Comparison of ENCODE assay signal across 21 cellular contexts in the genomic region with DNA sequence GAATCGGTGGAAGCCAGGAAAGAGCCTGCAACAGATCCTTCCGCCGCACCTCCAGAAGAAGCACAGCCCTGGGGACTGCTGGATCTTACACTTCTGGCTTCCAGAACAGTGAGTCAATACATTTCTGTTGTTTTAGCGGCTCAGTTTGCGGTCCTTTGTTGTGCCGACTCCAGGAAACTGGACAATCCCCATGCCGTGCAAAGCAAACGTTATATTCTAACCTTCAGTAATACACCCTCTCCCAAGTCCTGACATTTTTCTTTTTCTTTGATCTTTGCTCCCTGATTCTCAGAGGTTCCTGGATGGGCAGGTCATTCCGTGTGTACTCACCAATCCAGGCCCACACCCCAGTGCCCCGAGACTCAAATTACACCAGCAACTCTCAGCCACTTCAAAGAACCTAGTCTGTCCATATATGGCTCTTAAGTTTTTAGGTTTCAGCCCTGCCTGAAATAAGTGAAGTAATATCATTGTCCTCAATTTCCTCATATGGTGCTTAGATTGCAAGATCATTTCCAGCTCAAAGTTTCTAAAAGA.
A peak's percentile ranks its signal among the peaks of the same experiment; 100 is the strongest.
DNase-seq lines count a peak whose midpoint lies in the region; TF ChIP-seq lines count a peak whose summit lies in the region.
"Had no signal": no experiment of that assay in that cellular context is flagged by ENCODE, and none has a peak within 500 bp of the region (broad histone marks: within the 10 kb centered on the region; RNA-seq: fewer than 3 reads in every experiment).

No MANE protein-coding gene starts in this region.

- TF ChIP-seq CTCF in Calu3 (IDR thresholded peaks at IDR 0.05; ENCODE audit: unreplicated experiment) (no peak), endodermal cell (conservative IDR thresholded peaks at IDR 0.05) (no peak), uterus (IDR thresholded peaks at IDR 0.05) (no peak)

- H3K4me2 ChIP-seq in mesendoderm (ENCODE audit: low read length): no peak overlapping the region

- no peaks in the 10 kb centered on the region for H3K9me3 ChIP-seq in endodermal cell (ENCODE audit: control insufficient read depth, low read length)
- no peaks in the 10 kb centered on the region for H3K9me3 ChIP-seq in uterus
- H3K9me3 ChIP-seq: left ventricle myocardium inferior, prostate gland, vagina had no signal

- intact Hi-C loops in Calu3 (cut with micrococcal nuclease; ENCODE audit: unreplicated experiment): no loop called here
- intact Hi-C loops in cardiac septum (cut with DNase I): no loop called here
- intact Hi-C loops in uterus (cut with DNase I; ENCODE audit: low total_unique reads): no loop called here

- no peaks in the 10 kb centered on the region for H3K27me3 ChIP-seq in endodermal cell (ENCODE audit: control insufficient read depth, insufficient read depth, low read length, poor library complexity, severe bottlenecking)
- no peaks in the 10 kb centered on the region for H3K27me3 ChIP-seq in mesendoderm (ENCODE audit: insufficient read depth, low read length, poor library complexity)
- no peaks in the 10 kb centered on the region for H3K27me3 ChIP-seq in uterus
- H3K27me3 ChIP-seq: vagina had no signal

- H3K18ac ChIP-seq in mesendoderm (ENCODE audit: low read length): peak overlapping the region; percentile 56

- H2BK5ac ChIP-seq in mesendoderm (ENCODE audit: low read length): no peak overlapping the region

- no TSS peak for BruUV-seq in Calu3 (replicated peaks; lab: Mats Ljungman, UMichigan)

- no peaks in the 10 kb centered on the region for H3K79me1 ChIP-seq in mesendoderm (ENCODE audit: low read length)

- no peak overlapping the region for H2BK15ac ChIP-seq in mesendoderm (replicated peaks; ENCODE audit: low read depth)

- peak overlapping the region; percentile 46 for H2BK120ac ChIP-seq in mesendoderm (ENCODE audit: low read depth, low read length)

- H3K4me1 ChIP-seq in endodermal cell (ENCODE audit: control insufficient read depth, insufficient read depth, low read length) (peaks cover 12% of the 10 kb centered on the region), mesendoderm (ENCODE audit: control insufficient read depth, low read depth, low read length) (peaks cover 2% of the 10 kb centered on the region), uterus (no peaks in the 10 kb centered on the region)
- H3K4me1 ChIP-seq: left ventricle myocardium inferior, prostate gland, vagina had no signal

- H3K4me1 Mint-ChIP-seq in Calu3 (ENCODE audit: low read depth, unreplicated experiment) (no peaks in the 10 kb centered on the region), endodermal cell (peaks cover 19% of the 10 kb centered on the region)
- H3K4me1 Mint-ChIP-seq in activated CD4-positive, alpha-beta T cell treated with anti-CD3 and anti-CD28 coated beads, Interleukin-2, amount 10 ng/mL, durations not matched to agents 7 days and 5 days: no peaks in the 10 kb centered on the region
- H3K4me1 Mint-ChIP-seq: CD4-positive, CD25-positive, alpha-beta regulatory T cell; naive thymus-derived CD4-positive, alpha-beta T cell had no signal

- no peak overlapping the region for H4K8ac ChIP-seq in mesendoderm (ENCODE audit: low read depth, low read length)

- H3K9me3 Mint-ChIP-seq in Calu3 (ENCODE audit: low read depth, unreplicated experiment) (no peaks in the 10 kb centered on the region), endodermal cell (no peaks in the 10 kb centered on the region)
- no peaks in the 10 kb centered on the region for H3K9me3 Mint-ChIP-seq in activated CD4-positive, alpha-beta T cell treated with anti-CD3 and anti-CD28 coated beads, Interleukin-2, amount 10 ng/mL, durations not matched to agents 7 days and 5 days

- H3K27ac Mint-ChIP-seq in Calu3 (ENCODE audit: unreplicated experiment) (no peak overlapping the region), endodermal cell (no peak overlapping the region)
- no peak overlapping the region for H3K27ac Mint-ChIP-seq in activated CD4-positive, alpha-beta T cell treated with anti-CD3 and anti-CD28 coated beads, Interleukin-2, amount 10 ng/mL, durations not matched to agents 7 days and 5 days
- H3K27ac Mint-ChIP-seq: CD4-positive, CD25-positive, alpha-beta regulatory T cell; naive thymus-derived CD4-positive, alpha-beta T cell; T-helper 17 cell had no signal

- CTCF ChIA-PET in Calu3 (lab: Charles Lee): no interaction called here
- CTCF ChIA-PET in activated CD4-positive, alpha-beta T cell treated with anti-CD3 and anti-CD28 coated beads, Interleukin-2, amount 10 ng/mL, durations not matched to agents 7 days and 5 days (lab: Charles Lee): no interaction called here

- H3K4me3 Mint-ChIP-seq in Calu3 (ENCODE audit: low read depth, unreplicated experiment): no peak overlapping the region
- H3K4me3 Mint-ChIP-seq in endodermal cell: no peak overlapping the region
- no peak overlapping the region for H3K4me3 Mint-ChIP-seq in activated CD4-positive, alpha-beta T cell treated with anti-CD3 and anti-CD28 coated beads, Interleukin-2, amount 10 ng/mL, durations not matched to agents 7 days and 5 days
- H3K4me3 Mint-ChIP-seq: CD4-positive, CD25-positive, alpha-beta regulatory T cell; naive thymus-derived CD4-positive, alpha-beta T cell; T-helper 17 cell had no signal

- H3K36me3 ChIP-seq in endodermal cell (ENCODE audit: control insufficient read depth, insufficient read depth, low read length) (no peaks in the 10 kb centered on the region), mesendoderm (ENCODE audit: control insufficient read depth, insufficient read depth, low read length) (no peaks in the 10 kb centered on the region), uterus (no peaks in the 10 kb centered on the region)
- H3K36me3 ChIP-seq: left ventricle myocardium inferior, prostate gland, vagina had no signal

- WGBS in endodermal cell (ENCODE audit: insufficient coverage in 1 of 2, insufficient read length in 1 of 2), 2 experiments: 83 to 85% methylated on average over 9 to 10 of the region's 10 CpGs
- no CpG with 5 or more reads among the region's 10 CpGs for WGBS in mesendoderm (ENCODE audit: extremely low coverage, insufficient coverage, low lambda C conversion rate)

- DNase-seq in Calu3 (peak; percentile 21), LHCN-M2 (ENCODE audit: low read depth) (peak; percentile 81), endodermal cell (peak; percentile 50), mesendoderm (peak; percentile 50), OCI-M1 (lab: John Stamatoyannopoulos, UW) (no peak), cardiac septum (ENCODE audit: low spot score) (no peak), uterus (no peak)
- DNase-seq in activated CD4-positive, alpha-beta T cell treated with anti-CD3 and anti-CD28 coated beads, Interleukin-2, amount 10 ng/mL, durations not matched to agents 7 days and 5 days: no peak
- DNase-seq: ACHN; CD4-positive, CD25-positive, alpha-beta regulatory T cell; dermis blood vessel endothelial cell; head of caudate nucleus; left ventricle myocardium inferior; naive thymus-derived CD4-positive, alpha-beta T cell; NCI-H1436; NCI-H2227 treated with DMSO at 0.1 percent for 48 hours; NK-92 treated with Interleukin-12 subunit alpha and Interleukin-12 subunit beta, amount 100 ng/mL, for 24 hours; stimulated activated naive CD4-positive, alpha-beta T cell treated with Interleukin-2 at 50 U/mL for 16 hours; T-helper 17 cell had no signal

- H3K4me3 ChIP-seq in endodermal cell (ENCODE audit: low read length): no peak overlapping the region
- no peak overlapping the region for H3K4me3 ChIP-seq in mesendoderm (ENCODE audit: low read length)
- H3K4me3 ChIP-seq in uterus: no peak overlapping the region
- H3K4me3 ChIP-seq: left ventricle myocardium inferior, prostate gland, vagina had no signal

- H3K56ac ChIP-seq in mesendoderm (ENCODE audit: low read length): peak overlapping the region; percentile 0

- H4K5ac ChIP-seq in mesendoderm (ENCODE audit: low read length): no peak overlapping the region

- no peaks in the 10 kb centered on the region for H3K36me3 Mint-ChIP-seq in Calu3 (ENCODE audit: insufficient read depth, unreplicated experiment)
- no peaks in the 10 kb centered on the region for H3K36me3 Mint-ChIP-seq in endodermal cell (ENCODE audit: low read depth)
- no peaks in the 10 kb centered on the region for H3K36me3 Mint-ChIP-seq in activated CD4-positive, alpha-beta T cell treated with anti-CD3 and anti-CD28 coated beads, Interleukin-2, amount 10 ng/mL, durations not matched to agents 7 days and 5 days (ENCODE audit: low read depth)
- H3K36me3 Mint-ChIP-seq: CD4-positive, CD25-positive, alpha-beta regulatory T cell; naive thymus-derived CD4-positive, alpha-beta T cell had no signal

- no peaks in the 10 kb centered on the region for H3K27me3 Mint-ChIP-seq in Calu3 (ENCODE audit: unreplicated experiment)
- H3K27me3 Mint-ChIP-seq in endodermal cell (ENCODE audit: insufficient read depth): no peaks in the 10 kb centered on the region
- H3K27me3 Mint-ChIP-seq in activated CD4-positive, alpha-beta T cell treated with anti-CD3 and anti-CD28 coated beads, Interleukin-2, amount 10 ng/mL, durations not matched to agents 7 days and 5 days: peaks cover 3% of the 10 kb centered on the region

- no peaks in the 10 kb centered on the region for H3K79me2 ChIP-seq in mesendoderm (ENCODE audit: control insufficient read depth, insufficient read depth, low read length)

- H3K9ac ChIP-seq in endodermal cell (ENCODE audit: extremely low read depth, low read length, poor library complexity, severe bottlenecking) (no peak overlapping the region), mesendoderm (ENCODE audit: low read length) (no peak overlapping the region)

- no peak for TF ChIP-seq POLR2A in uterus (IDR thresholded peaks at IDR 0.05)

- H3K27ac ChIP-seq in endodermal cell (ENCODE audit: low read depth, low read length) (no peak overlapping the region), mesendoderm (ENCODE audit: low read depth, low read length) (no peak overlapping the region), uterus (no peak overlapping the region)
- H3K27ac ChIP-seq: left ventricle myocardium inferior, prostate gland, vagina had no signal

- H3K4ac ChIP-seq in mesendoderm (ENCODE audit: low read depth, low read length): no peak overlapping the region

- H2AK5ac ChIP-seq in mesendoderm (ENCODE audit: low read length): no peak overlapping the region

- POLR2A ChIA-PET in activated CD4-positive, alpha-beta T cell treated with anti-CD3 and anti-CD28 coated beads, Interleukin-2, amount 10 ng/mL, durations not matched to agents 7 days and 5 days (lab: Charles Lee): no interaction called here

- no peak overlapping the region for H3K23ac ChIP-seq in mesendoderm (ENCODE audit: low read length)

Comparison
In these comparisons a context has a peak if more than half of its experiments do, and no peak if none do; other contexts are left out.
1. DNase-seq: peak in Calu3 (single experiment), LHCN-M2 (single experiment), endodermal cell (single experiment) and mesendoderm (single experiment); none in OCI-M1 (single experiment), cardiac septum (single experiment), activated CD4-positive, alpha-beta T cell treated with anti-CD3 and anti-CD28 coated beads, Interleukin-2, amount 10 ng/mL, durations not matched to agents 7 days and 5 days (single experiment) and uterus (0 of 2).